In genomic region chr3:142274908-142275307, GRCh38 we compare ENCODE assay signal across 15 cellular contexts. TPM values are rescaled to one million over a fixed set of nuclear protein-coding genes. Genes with fewer than 3 reads are reported as not detected.
DNase-seq lines count a peak whose midpoint lies in the region; ATAC-seq and TF ChIP-seq lines count a peak whose summit lies in the region.
"Had no signal": no experiment of that assay in that cellular context is flagged by ENCODE, and none has a peak within 500 bp of the region (broad histone marks: within the 10 kb centered on the region; RNA-seq: fewer than 3 reads in every experiment).

No MANE protein-coding gene starts in this region.

- H3K36me3 ChIP-seq in CD8-positive, alpha-beta memory T cell (ENCODE audit: insufficient read depth, low read length), result no peaks in the 10 kb centered on the region
- H3K36me3 ChIP-seq in osteoblast (ENCODE audit: insufficient read depth, low read length) (no peaks in the 10 kb centered on the region), testis (ENCODE audit: low read depth, missing control alignments) (no peaks in the 10 kb centered on the region)
- H3K36me3 ChIP-seq: BLaER1 treated with 17β-estradiol and CSF1 and Interleukin-3, amounts not matched to agents 10 nM and 100 nM; MG63 had no signal

- H3K4me1 Mint-ChIP-seq in CD8-positive, alpha-beta memory T cell, result peaks cover 47 to 56% (median 48%) of the 10 kb centered on the region in 3 donors

- POLR2A ChIA-PET in CD8-positive, alpha-beta memory T cell (lab: Charles Lee), result no interaction called here

- no peak for ATAC-seq in HG02884 (IDR thresholded peaks at IDR 0.05; ENCODE audit: unreplicated experiment)

- DNase-seq in CD8-positive, alpha-beta memory T cell, result no peak
- peak; percentile 30 for DNase-seq in NCI-H226
- peak; percentile 20 for DNase-seq in fibroblast of pulmonary artery (ENCODE audit: low read depth)
- no peak for DNase-seq in osteoblast (ENCODE audit: insufficient read length, low spot score, missing footprints)
- no peak for DNase-seq in NCI-H748 treated with DMSO at 0.1 percent for 48 hours (lab: John Stamatoyannopoulos, UW)
- DNase-seq in testis, result no peak
- DNase-seq: DMS79 treated with DMSO at 0.1 percent for 48 hours, MG63, NCI-H1105 treated with DMSO at 0.1 percent for 48 hours, NCI-H1694, NCI-H2081 treated with DMSO at 0.1 percent for 48 hours, SHP77 had no signal

- TF ChIP-seq CTCF in fibroblast of pulmonary artery (IDR thresholded peaks at IDR 0.05; ENCODE audit: low read length, missing control alignments), result no peak
- no peak for TF ChIP-seq CTCF in osteoblast (IDR thresholded peaks at IDR 0.05; ENCODE audit: extremely low read depth, low read depth, low read length)
- TF ChIP-seq CTCF in testis (IDR thresholded peaks at IDR 0.05), result no peak

- H3K9me3 Mint-ChIP-seq in CD8-positive, alpha-beta memory T cell, result peaks cover 0 to 10% (median 3%) of the 10 kb centered on the region in 5 donors

- peaks cover 19% of the 10 kb centered on the region for H3K4me1 ChIP-seq in CD8-positive, alpha-beta memory T cell (ENCODE audit: insufficient read depth, low read length)
- H3K4me1 ChIP-seq in osteoblast (ENCODE audit: insufficient read depth, low read length) (peaks cover 28% of the 10 kb centered on the region), testis (no peaks in the 10 kb centered on the region)

- no peaks in the 10 kb centered on the region for H4K20me1 ChIP-seq in osteoblast (ENCODE audit: insufficient read depth, low read length)
- H4K20me1 ChIP-seq: BLaER1 treated with 17β-estradiol and CSF1 and Interleukin-3, amounts not matched to agents 10 nM and 100 nM had no signal

- H3K27ac ChIP-seq in CD8-positive, alpha-beta memory T cell (ENCODE audit: low read depth, low read length), result no peak overlapping the region
- H3K27ac ChIP-seq in osteoblast (ENCODE audit: low read depth, low read length) (peak overlapping the region; percentile 52), testis (no peak overlapping the region)
- H3K27ac ChIP-seq: SK-N-MC had no signal

- no peak overlapping the region for H3K4me3 ChIP-seq in CD8-positive, alpha-beta memory T cell (ENCODE audit: low read length)
- H3K4me3 ChIP-seq in fibroblast of pulmonary artery (replicated peaks; ENCODE audit: low read depth, low read length) (no peak overlapping the region), osteoblast (ENCODE audit: insufficient read depth, low read length) (no peak overlapping the region), testis (no peak overlapping the region)
- H3K4me3 ChIP-seq: BLaER1 treated with 17β-estradiol and CSF1 and Interleukin-3, amounts not matched to agents 10 nM and 100 nM; MG63; SK-N-MC had no signal

- no peaks in the 10 kb centered on the region for H3K9me3 ChIP-seq in CD8-positive, alpha-beta memory T cell (ENCODE audit: low read length)
- H3K9me3 ChIP-seq in osteoblast (ENCODE audit: low read depth, low read length) (no peaks in the 10 kb centered on the region), testis (no peaks in the 10 kb centered on the region)

- H2AFZ ChIP-seq in osteoblast (ENCODE audit: low read length), result no peak overlapping the region

- H3K27me3 ChIP-seq in CD8-positive, alpha-beta memory T cell (ENCODE audit: insufficient read depth, low read length, poor library complexity, severe bottlenecking), result no peaks in the 10 kb centered on the region
- H3K27me3 ChIP-seq in osteoblast (ENCODE audit: insufficient read depth, low read length), result no peaks in the 10 kb centered on the region
- no peaks in the 10 kb centered on the region for H3K27me3 ChIP-seq in testis
- H3K27me3 ChIP-seq: BLaER1 treated with 17β-estradiol and CSF1 and Interleukin-3, amounts not matched to agents 10 nM and 100 nM; MG63 had no signal

- H3K27ac Mint-ChIP-seq in CD8-positive, alpha-beta memory T cell, result peak overlapping the region in 5 of 8 donors; percentile 29 to 84 (median 69)

- peaks cover 0 to 24% (median 2%) of the 10 kb centered on the region in 3 donors for H3K36me3 Mint-ChIP-seq in CD8-positive, alpha-beta memory T cell

- H3K4me2 ChIP-seq in osteoblast (ENCODE audit: insufficient read depth, low read length), result peak overlapping the region; percentile 59

- CTCF ChIA-PET in CD8-positive, alpha-beta memory T cell (lab: Charles Lee), result no interaction called here

- peak overlapping the region in 1 of 7 donors; percentile 44 for H3K4me3 Mint-ChIP-seq in CD8-positive, alpha-beta memory T cell

- 97 to 100% methylated on average over 1 of the region's 1 CpG for WGBS in testis, 2 donors

- intact Hi-C loops in testis (cut with DNase I; ENCODE audit: low total_unique reads), result no loop called here

- no peaks in the 10 kb centered on the region for H3K79me2 ChIP-seq in osteoblast (ENCODE audit: insufficient read depth, low read length)

- H3K27me3 Mint-ChIP-seq in CD8-positive, alpha-beta memory T cell, result peaks cover 0 to 1% of the 10 kb centered on the region in 2 donors

- TF ChIP-seq POLR2A in testis (IDR thresholded peaks at IDR 0.05), result no peak

RNA-seq across cellular contexts. Expression of gene GK5, which starts 49.5 kb away (rescaled TPM):
- 10 to 100 TPM; 16.7 to 17.1 TPM for total RNA-seq in CD8-positive, alpha-beta memory T cell
- polyA plus RNA-seq in CD8-positive, alpha-beta memory T cell, result 6.5 TPM
- total RNA-seq in osteoblast, result 31.5 and 32.2 TPM in 2 replicates
- total RNA-seq in testis, result 10 to 100 TPM; 39.3 to 56.0 TPM
- 13.2 TPM for polyA plus RNA-seq in testis (ENCODE audit: insufficient read depth, low read depth, low replicate concordance)

Comparison
In these comparisons a context has a peak if more than half of its experiments do, and no peak if none do; other contexts are left out.
1. DNase-seq: peak in NCI-H226 (single experiment) and fibroblast of pulmonary artery (single experiment); none in CD8-positive, alpha-beta memory T cell (0 of 5), osteoblast (single experiment), NCI-H748 treated with DMSO at 0.1 percent for 48 hours (single experiment) and testis (single experiment).